Comparison of ENCODE assay signal across 8 cellular contexts in the genomic region with DNA sequence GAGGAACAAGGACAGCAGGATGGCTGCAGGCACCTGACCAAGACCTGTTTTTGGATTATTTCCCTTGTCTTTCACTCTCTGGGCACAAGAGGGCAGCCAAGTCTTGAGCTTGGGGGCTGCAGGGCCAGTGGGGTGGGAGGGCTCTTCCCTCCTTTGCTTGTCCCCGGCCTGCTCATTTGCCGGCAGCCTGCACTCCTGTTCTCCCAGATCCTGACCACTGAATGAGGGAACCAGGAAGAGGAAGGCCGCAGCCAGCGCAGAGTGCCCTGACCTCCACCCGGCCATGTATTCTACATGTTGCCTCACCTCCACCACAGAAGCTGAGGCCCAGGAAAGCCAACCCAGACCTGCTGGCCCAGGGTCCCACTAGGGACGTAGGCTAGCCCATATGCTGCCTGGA. TPM values are rescaled to one million over a fixed set of nuclear protein-coding genes. Genes with fewer than 3 reads are reported as not detected.
A peak's percentile ranks its signal among the peaks of the same experiment; 100 is the strongest.
DNase-seq lines count a peak whose midpoint lies in the region; ATAC-seq and TF ChIP-seq lines count a peak whose summit lies in the region.

No MANE protein-coding gene starts in this region.

- no peaks in the 10 kb centered on the region for H3K9me3 Mint-ChIP-seq in activated CD8-positive, alpha-beta T cell treated with anti-CD3 and anti-CD28 coated beads for 36 hours
- no peaks in the 10 kb centered on the region for H3K9me3 Mint-ChIP-seq in activated CD8-positive, alpha-beta T cell treated with anti-CD3 and anti-CD28 coated beads, Interleukin-2, amount 10 ng/mL, durations not matched to agents 7 days and 5 days (ENCODE audit: insufficient read depth)

- in situ Hi-C loops in gastrocnemius medialis (cut with MboI; ENCODE audit: low sequenced_read_pairs in 4 of 4): loop anchor here in 2 of 4 donors (25.0 kb wide), 1 partner anchor 393 kb away; the partner anchor contains the start of gene USP28 (in 2 of the 2)

- intact Hi-C loops in activated CD8-positive, alpha-beta T cell treated with anti-CD3 and anti-CD28 coated beads for 36 hours (cut with micrococcal nuclease): no loop called here
- intact Hi-C loops in gastrocnemius medialis (cut with DNase I; ENCODE audit: low total_unique reads): loop anchor here (5.0 kb wide), 1 partner anchor 157 kb away; the partner anchor contains the start of gene REXO2

- no peaks in the 10 kb centered on the region for H3K9me3 ChIP-seq in cardiac muscle cell (ENCODE audit: low read depth)
- no peaks in the 10 kb centered on the region for H3K9me3 ChIP-seq in gastrocnemius medialis

- H3K36me3 ChIP-seq in cardiac muscle cell: no peaks in the 10 kb centered on the region
- no peaks in the 10 kb centered on the region for H3K36me3 ChIP-seq in gastrocnemius medialis

- peak; percentile 56 for TF ChIP-seq CTCF in activated CD8-positive, alpha-beta T cell treated with anti-CD3 and anti-CD28 coated beads for 36 hours (IDR thresholded peaks at IDR 0.05)
- TF ChIP-seq CTCF in cardiac muscle cell (IDR thresholded peaks at IDR 0.05; ENCODE audit: low read depth, low read length) (peak; percentile 70), gastrocnemius medialis (IDR thresholded peaks at IDR 0.05 in 4 of 5, conservative IDR thresholded peaks at IDR 0.05 in 1 of 5) (peak in 4 of 5 experiments; percentile 29 to 61 (median 42))

- peaks cover 28% of the 10 kb centered on the region for H3K27me3 Mint-ChIP-seq in activated CD8-positive, alpha-beta T cell treated with anti-CD3 and anti-CD28 coated beads for 36 hours
- peaks cover 32% of the 10 kb centered on the region for H3K27me3 Mint-ChIP-seq in activated CD8-positive, alpha-beta T cell treated with anti-CD3 and anti-CD28 coated beads, Interleukin-2, amount 10 ng/mL, durations not matched to agents 7 days and 5 days (ENCODE audit: low read depth)

- H3K4me1 Mint-ChIP-seq in activated CD8-positive, alpha-beta T cell treated with anti-CD3 and anti-CD28 coated beads for 36 hours (ENCODE audit: low read depth): no peaks in the 10 kb centered on the region
- no peaks in the 10 kb centered on the region for H3K4me1 Mint-ChIP-seq in activated CD8-positive, alpha-beta T cell treated with anti-CD3 and anti-CD28 coated beads, Interleukin-2, amount 10 ng/mL, durations not matched to agents 7 days and 5 days (ENCODE audit: low read depth)

- peaks cover 11% of the 10 kb centered on the region for H3K27me3 ChIP-seq in cardiac muscle cell
- H3K27me3 ChIP-seq in gastrocnemius medialis: no peaks in the 10 kb centered on the region

- DNase-seq in activated CD8-positive, alpha-beta T cell treated with anti-CD3 and anti-CD28 coated beads for 36 hours: peak; percentile 37
- DNase-seq in activated CD8-positive, alpha-beta T cell treated with anti-CD3 and anti-CD28 coated beads, Interleukin-2, amount 10 ng/mL, durations not matched to agents 7 days and 5 days: no peak
- DNase-seq in NCI-H146 treated with DMSO at 0.1 percent for 48 hours (lab: John Stamatoyannopoulos, UW; ENCODE audit: unreplicated experiment): peak; percentile 84
- peak; percentile 57 for DNase-seq in UCSD-AML1 (lab: John Stamatoyannopoulos, UW; ENCODE audit: unreplicated experiment)
- peak; percentile 84 to 95 for DNase-seq in cardiac muscle cell (ENCODE audit: low read depth in 1 of 2, low spot score in 1 of 2)
- DNase-seq in gastrocnemius medialis: peak in 1 of 2 donors; percentile 61
- no peak for DNase-seq in inferior parietal cortex (ENCODE audit: extremely low spot score)

- CTCF ChIA-PET in activated CD8-positive, alpha-beta T cell treated with anti-CD3 and anti-CD28 coated beads for 36 hours (lab: Charles Lee): interaction anchor here (0.9 to 2.6 kb wide), 8 partner anchors 10 to 287 kb away, joined by 3 to 20 read pairs (median 4); no protein-coding TSS in a partner anchor
- CTCF ChIA-PET in activated CD8-positive, alpha-beta T cell treated with anti-CD3 and anti-CD28 coated beads, Interleukin-2, amount 10 ng/mL, durations not matched to agents 7 days and 5 days (lab: Charles Lee): interaction anchor here (0.7 to 1.7 kb wide), 10 partner anchors 11 to 382 kb away, joined by 3 to 7 read pairs (median 4); no protein-coding TSS in a partner anchor

- H3K27ac ChIP-seq in cardiac muscle cell: no peak overlapping the region
- peak overlapping the region in 3 of 4 donors; percentile 33 to 56 (median 39) for H3K27ac ChIP-seq in gastrocnemius medialis

- TF ChIP-seq POLR2A in gastrocnemius medialis (IDR thresholded peaks at IDR 0.05): no peak

- H3K4me3 Mint-ChIP-seq in activated CD8-positive, alpha-beta T cell treated with anti-CD3 and anti-CD28 coated beads for 36 hours: no peak overlapping the region
- no peak overlapping the region for H3K4me3 Mint-ChIP-seq in activated CD8-positive, alpha-beta T cell treated with anti-CD3 and anti-CD28 coated beads, Interleukin-2, amount 10 ng/mL, durations not matched to agents 7 days and 5 days

- ATAC-seq in activated CD8-positive, alpha-beta T cell treated with anti-CD3 and anti-CD28 coated beads for 36 hours: no peak
- ATAC-seq in activated CD8-positive, alpha-beta T cell treated with anti-CD3 and anti-CD28 coated beads, Interleukin-2, amount 10 ng/mL, durations not matched to agents 7 days and 5 days: no peak
- ATAC-seq in gastrocnemius medialis (peak; percentile 7 to 29), GM19397 (IDR thresholded peaks at IDR 0.05; ENCODE audit: unreplicated experiment) (no peak)

- POLR2A ChIA-PET in activated CD8-positive, alpha-beta T cell treated with anti-CD3 and anti-CD28 coated beads for 36 hours (lab: Charles Lee): interaction anchor here (1.5 kb wide), 1 partner anchor 20 kb away, joined by 6 read pairs; no protein-coding TSS in a partner anchor
- POLR2A ChIA-PET in activated CD8-positive, alpha-beta T cell treated with anti-CD3 and anti-CD28 coated beads, Interleukin-2, amount 10 ng/mL, durations not matched to agents 7 days and 5 days (lab: Charles Lee): interaction anchor here (0.6 kb wide), 1 partner anchor 385 kb away, joined by 3 read pairs; no protein-coding TSS in a partner anchor

- no peaks in the 10 kb centered on the region for H3K36me3 Mint-ChIP-seq in activated CD8-positive, alpha-beta T cell treated with anti-CD3 and anti-CD28 coated beads for 36 hours (ENCODE audit: low read depth)
- no peaks in the 10 kb centered on the region for H3K36me3 Mint-ChIP-seq in activated CD8-positive, alpha-beta T cell treated with anti-CD3 and anti-CD28 coated beads, Interleukin-2, amount 10 ng/mL, durations not matched to agents 7 days and 5 days (ENCODE audit: low read depth)

- H3K4me3 ChIP-seq in cardiac muscle cell (no peak overlapping the region), gastrocnemius medialis (no peak overlapping the region)

- H3K4me1 ChIP-seq in cardiac muscle cell (ENCODE audit: low read depth) (no peaks in the 10 kb centered on the region), gastrocnemius medialis (peaks cover 8 to 10% of the 10 kb centered on the region in 2 donors)

- no peak overlapping the region for H3K27ac Mint-ChIP-seq in activated CD8-positive, alpha-beta T cell treated with anti-CD3 and anti-CD28 coated beads for 36 hours
- no peak overlapping the region for H3K27ac Mint-ChIP-seq in activated CD8-positive, alpha-beta T cell treated with anti-CD3 and anti-CD28 coated beads, Interleukin-2, amount 10 ng/mL, durations not matched to agents 7 days and 5 days

RNA-seq across cellular contexts. Expression of gene NNMT, which starts 15.5 kb away (rescaled TPM):
- not detected for total RNA-seq in activated CD8-positive, alpha-beta T cell treated with anti-CD3 and anti-CD28 coated beads for 36 hours
- not detected for total RNA-seq in activated CD8-positive, alpha-beta T cell treated with anti-CD3 and anti-CD28 coated beads, Interleukin-2, amount 10 ng/mL, durations not matched to agents 7 days and 5 days
- total RNA-seq in cardiac muscle cell (not detected in 2 replicates), gastrocnemius medialis (100 to 1,000 TPM; 157 to 968 (median 541) TPM)
- 2.0 and 2.1 TPM in 2 replicates for polyA plus RNA-seq in cardiac muscle cell

Comparison
In these comparisons a context has a peak if more than half of its experiments do, and no peak if none do; other contexts are left out.
1. DNase-seq: peak in activated CD8-positive, alpha-beta T cell treated with anti-CD3 and anti-CD28 coated beads for 36 hours (single experiment), NCI-H146 treated with DMSO at 0.1 percent for 48 hours (single experiment), UCSD-AML1 (single experiment) and cardiac muscle cell (2 of 2); none in activated CD8-positive, alpha-beta T cell treated with anti-CD3 and anti-CD28 coated beads, Interleukin-2, amount 10 ng/mL, durations not matched to agents 7 days and 5 days (single experiment) and inferior parietal cortex (single experiment).
2. ATAC-seq: peak in gastrocnemius medialis (2 of 2); none in activated CD8-positive, alpha-beta T cell treated with anti-CD3 and anti-CD28 coated beads for 36 hours (single experiment), activated CD8-positive, alpha-beta T cell treated with anti-CD3 and anti-CD28 coated beads, Interleukin-2, amount 10 ng/mL, durations not matched to agents 7 days and 5 days (single experiment) and GM19397 (single experiment).
3. RNA of gene NNMT, which starts 15.5 kb away (total RNA-seq): 157 to 968 TPM in gastrocnemius medialis; not detected in cardiac muscle cell, not detected in activated CD8-positive, alpha-beta T cell treated with anti-CD3 and anti-CD28 coated beads for 36 hours and not detected in activated CD8-positive, alpha-beta T cell treated with anti-CD3 and anti-CD28 coated beads, Interleukin-2, amount 10 ng/mL, durations not matched to agents 7 days and 5 days; every median in the first group is over 100 times any median in the second.
4. Peak in every context shown above with its lines, with median percentiles within 50 percentile points of each other: CTCF ChIP-seq.